14 cellular contexts compared by ENCODE assay signal in the genomic region with DNA sequence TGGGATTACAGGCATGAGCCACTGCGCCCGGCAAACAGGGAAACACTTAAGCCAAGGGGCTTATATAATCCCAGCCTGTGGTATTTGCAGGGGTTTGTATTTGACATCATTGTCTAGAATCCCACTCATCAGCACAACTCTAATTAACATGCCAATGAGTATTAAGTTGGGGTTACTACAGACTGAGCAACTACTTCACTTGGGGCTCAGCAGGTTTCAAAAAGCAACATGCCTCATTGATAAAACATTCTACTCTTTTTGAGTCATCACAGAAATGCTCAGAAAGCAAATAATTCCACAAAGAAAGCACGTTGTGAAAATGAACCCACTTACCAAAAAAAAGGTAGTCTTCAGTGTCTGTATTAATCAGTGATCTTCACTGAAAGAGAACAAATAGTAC.
DNase-seq lines count a peak whose midpoint lies in the region; ATAC-seq and TF ChIP-seq lines count a peak whose summit lies in the region.
"Had no signal": no experiment of that assay in that cellular context is flagged by ENCODE, and none has a peak within 500 bp of the region (broad histone marks: within the 10 kb centered on the region; RNA-seq: fewer than 3 reads in every experiment).

No MANE protein-coding gene starts in this region.

- TF ChIP-seq CTCF in choroid plexus epithelial cell (conservative IDR thresholded peaks at IDR 0.05; ENCODE audit: low read depth, low read length) = no peak

- H3K27me3 ChIP-seq in HAP-1 (ENCODE audit: low read depth) = no peaks in the 10 kb centered on the region

- H3K36me3 ChIP-seq in HAP-1 (replicated peaks) = no peaks in the 10 kb centered on the region

- DNase-seq in EH (ENCODE audit: low read depth) = peak; percentile 48
- peak; percentile 49 for DNase-seq in LHCN-M2 (ENCODE audit: low read depth)
- DNase-seq in choroid plexus epithelial cell (ENCODE audit: low read depth) = peak; percentile 56
- DNase-seq in renal cortical epithelial cell (ENCODE audit: low read depth) = peak; percentile 34
- DNase-seq in stimulated activated CD4-positive, alpha-beta T cell treated with anti-CD3 and anti-CD28 coated beads, Interleukin-1b, Interleukin-23, amount 100 ng/mL, for 48 hours = no peak
- no peak for DNase-seq in HAP-1 (ENCODE audit: low spot score in 2 of 2)
- DNase-seq in iPS-NIHi7 (ENCODE audit: extremely low spot score) = no peak
- DNase-seq: Kasumi-1, NCI-H1105, NCI-H1694, NCI-H2227 treated with DMSO at 0.1 percent for 48 hours, NCI-H524 treated with DMSO at 0.1 percent for 48 hours had no signal

- ATAC-seq in GM21529 (IDR thresholded peaks at IDR 0.05; ENCODE audit: unreplicated experiment) = no peak
- ATAC-seq: HCT116 had no signal

- H3K9me3 ChIP-seq in HAP-1 = no peaks in the 10 kb centered on the region; the same call in 1 of the 2 replicates

- in situ Hi-C loops in HAP-1 (cut with MboI; ENCODE audit: low sequenced_read_pairs) = no loop called here

- peaks cover 5% of the 10 kb centered on the region for H3K4me1 ChIP-seq in HAP-1

- H3K4me3 ChIP-seq in choroid plexus epithelial cell (ENCODE audit: low read depth, low read length) (no peak overlapping the region), HAP-1 (no peak overlapping the region)

Comparison
In these comparisons a context has a peak if more than half of its experiments do, and no peak if none do; other contexts are left out.
1. DNase-seq: peak in EH (single experiment), LHCN-M2 (single experiment), choroid plexus epithelial cell (single experiment) and renal cortical epithelial cell (single experiment); none in stimulated activated CD4-positive, alpha-beta T cell treated with anti-CD3 and anti-CD28 coated beads, Interleukin-1b, Interleukin-23, amount 100 ng/mL, for 48 hours (single experiment), HAP-1 (0 of 2) and iPS-NIHi7 (single experiment).